Comparison of ENCODE assay signal across 10 cellular contexts in genomic region chr3:65425880-65426279, GRCh38.
DNase-seq lines count a peak whose midpoint lies in the region; ATAC-seq, FAIRE-seq and TF ChIP-seq lines count a peak whose summit lies in the region.
"Had no signal": no experiment of that assay in that cellular context is flagged by ENCODE, and none has a peak within 500 bp of the region (broad histone marks: within the 10 kb centered on the region; RNA-seq: fewer than 3 reads in every experiment).

No MANE protein-coding gene starts in this region.

- WGBS in HepG2 (ENCODE audit: low lambda C conversion rate), result 96% methylated on average over 3 of the region's 3 CpGs

- intact Hi-C loops in HepG2 (cut with micrococcal nuclease; ENCODE audit: unreplicated experiment), result no loop called here

- H3K9ac ChIP-seq in KMS-11 (no peak overlapping the region), HepG2 (ENCODE audit: insufficient read depth, low read depth, low read length) (no peak overlapping the region)

- H3K4me2 ChIP-seq in KMS-11 (no peak overlapping the region), HepG2 (ENCODE audit: low read depth, low read length) (no peak overlapping the region)

- TF ChIP-seq POLR2A in HepG2 (IDR thresholded peaks at IDR 0.05; ENCODE audit: insufficient read depth in 1 of 2, low read depth in 2 of 2, low read length in 2 of 2) (no peak), H54 (IDR thresholded peaks at IDR 0.05; ENCODE audit: low read depth, low read length) (no peak)

- FAIRE-seq in HepG2 (lab: Jason Lieb, UNC) (peak; percentile 42), H54 (lab: Jason Lieb, UNC) (no peak)

- H3K79me2 ChIP-seq in KMS-11 (ENCODE audit: insufficient read depth, low read depth) (no peaks in the 10 kb centered on the region), HepG2 (ENCODE audit: insufficient read depth, low read length) (no peaks in the 10 kb centered on the region)

- POLR2A ChIA-PET in HepG2 (lab: Yijun Ruan, JAX), result no interaction called here

- no peaks in the 10 kb centered on the region for H3K9me3 ChIP-seq in HepG2 (ENCODE audit: low read length)
- H3K9me3 ChIP-seq: neutrophil had no signal

- no TSS peak for BruUV-seq in HepG2 (replicated peaks; lab: Mats Ljungman, UMichigan)

- H3K36me3 ChIP-seq in KMS-11 (ENCODE audit: insufficient read depth) (no peaks in the 10 kb centered on the region), HepG2 (replicated peaks in 1 of 2; ENCODE audit: control insufficient read depth in 1 of 2, insufficient read depth in 2 of 2, low read length in 2 of 2) (peaks cover 12 to 32% of the 10 kb centered on the region in 2 experiments)
- H3K36me3 ChIP-seq: neutrophil had no signal

- ATAC-seq in HepG2 (peak; percentile 87), GM19351 (IDR thresholded peaks at IDR 0.05; ENCODE audit: unreplicated experiment) (no peak)

- no peak overlapping the region for H3K27ac ChIP-seq in KMS-11
- H3K27ac ChIP-seq in HepG2 (ENCODE audit: extremely low read length, insufficient read depth, low read length), result no peak overlapping the region
- H3K27ac ChIP-seq: neutrophil had no signal

- TF ChIP-seq CTCF in KMS-11 (conservative IDR thresholded peaks at IDR 0.05; ENCODE audit: low read depth, low read length), result peak; percentile 27; the same call in 1 of the 2 replicates
- TF ChIP-seq CTCF in cardiac fibroblast (IDR thresholded peaks at IDR 0.05; ENCODE audit: low read depth, low read length), result peak; percentile 53
- peak; percentile 31; the same call in 1 of the 2 replicates for TF ChIP-seq CTCF in HepG2 (CRISPR knock-in tag; IDR thresholded peaks at IDR 0.05)

- no peak for TF ChIP-seq RAD21 in HepG2 (CRISPR knock-in tag; IDR thresholded peaks at IDR 0.05)

- no peaks in the 10 kb centered on the region for H3K27me3 ChIP-seq in KMS-11 (ENCODE audit: insufficient read depth, low read depth)
- H3K27me3 ChIP-seq in HepG2 (ENCODE audit: control insufficient read depth in 1 of 2, insufficient read depth in 2 of 2, low read length in 2 of 2), result no peaks in the 10 kb centered on the region
- H3K27me3 ChIP-seq: neutrophil had no signal

- H3K4me3 ChIP-seq in KMS-11 (IDR thresholded peaks at IDR 0.05; ENCODE audit: insufficient read depth, low read depth, low read length) (no peak overlapping the region), cardiac fibroblast (replicated peaks in 1 of 2; ENCODE audit: low read depth in 2 of 2, low read length in 2 of 2) (no peak overlapping the region), HepG2 (replicated peaks in 1 of 3; ENCODE audit: insufficient read depth in 1 of 3, low read depth in 2 of 3, low read length in 3 of 3) (no peak overlapping the region)

- H2AFZ ChIP-seq in KMS-11 (ENCODE audit: low read depth) (no peak overlapping the region), HepG2 (ENCODE audit: low read length) (no peak overlapping the region)

- in situ Hi-C loops in HepG2 (cut with HindIII; ENCODE audit: extremely low pct_ligation_motif_present, low pct_unique_long_range_greater_than_20kb), result no loop called here

- TF ChIP-seq EP300 in HepG2 (IDR thresholded peaks at IDR 0.05; ENCODE audit: low read depth in 2 of 2, low read length in 2 of 2), result no peak
- no peak for TF ChIP-seq EP300 in HepG2 (CRISPR knock-in tag; IDR thresholded peaks at IDR 0.05; ENCODE audit: borderline replicate concordance)

- H3K4me1 ChIP-seq in KMS-11 (ENCODE audit: low read depth, poor library complexity, severe bottlenecking), result peaks cover 4% of the 10 kb centered on the region
- H3K4me1 ChIP-seq in HepG2 (ENCODE audit: insufficient read depth, low read length), result no peaks in the 10 kb centered on the region

- H4K20me1 ChIP-seq in KMS-11 (ENCODE audit: insufficient read depth), result no peaks in the 10 kb centered on the region
- no peaks in the 10 kb centered on the region for H4K20me1 ChIP-seq in HepG2 (ENCODE audit: insufficient read depth, low read length)

- CTCF ChIA-PET in HepG2 (lab: Yijun Ruan, JAX; ENCODE audit: low intra/inter-chr PET ratio, low total read pairs), result interaction anchor here (1.3 kb wide), 1 partner anchor 306 kb away, joined by 4 read pairs; no protein-coding TSS in a partner anchor

- DNase-seq in COLO829 (ENCODE audit: low spot score) (peak; percentile 24), cardiac fibroblast (ENCODE audit: low read depth in 2 of 2) (peak; percentile 25 to 35), HepG2 (ENCODE audit: low spot score) (peak; percentile 18), COR-L47 (lab: John Stamatoyannopoulos, UW) (no peak), H54 (ENCODE audit: insufficient read length, low spot score) (no peak), Ammon's horn (ENCODE audit: low spot score) (no peak)
- DNase-seq: NCI-H524 had no signal

TF ChIP-seq in HepG2, 621 proteins besides CTCF, POLR2A, EP300 and RAD21:
- 0 out of 2 replicates have a peak, but pooled peaks have one; percentile 13 for TF ChIP-seq SMC3 (IDR thresholded peaks at IDR 0.05; ENCODE audit: low read length)
- peak; percentile 38 for TF ChIP-seq STAG1 (CRISPR knock-in tag; IDR thresholded peaks at IDR 0.05)
- TF ChIP-seq ZNF30 (CRISPR knock-in tag; IDR thresholded peaks at IDR 0.05), result no peak

Comparison
In these comparisons a context has a peak if more than half of its experiments do, and no peak if none do; other contexts are left out.
1. DNase-seq: peak in COLO829 (single experiment), cardiac fibroblast (2 of 2) and HepG2 (single experiment); none in COR-L47 (single experiment), H54 (single experiment) and Ammon's horn (single experiment).
2. Peak in every context shown above with its lines, with median percentiles within 50 percentile points of each other: CTCF ChIP-seq.